In the genomic region with DNA sequence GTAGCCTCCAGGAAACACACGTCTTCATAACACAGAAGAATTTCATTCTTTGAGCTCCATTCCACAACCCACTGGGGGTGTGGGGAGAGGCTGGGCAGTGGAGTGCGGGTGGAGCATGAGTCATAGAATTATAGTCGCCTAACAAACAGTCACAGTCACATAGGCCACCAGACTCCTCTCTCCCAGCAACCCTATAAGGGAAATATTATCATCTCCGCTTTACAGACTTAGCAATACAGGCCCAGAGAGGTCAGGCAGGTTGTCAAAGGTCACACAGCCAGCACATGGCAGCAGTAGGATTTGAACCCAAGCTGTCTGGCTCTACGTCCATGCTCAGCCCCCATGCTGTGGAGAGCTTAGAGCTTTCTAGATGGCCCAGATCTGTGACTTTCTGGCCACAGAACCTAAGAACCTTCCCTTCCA, we compare ENCODE assay signal across 11 cellular contexts. TPM values are rescaled to one million over a fixed set of nuclear protein-coding genes. Genes with fewer than 3 reads are reported as not detected.
DNase-seq lines count a peak whose midpoint lies in the region; ATAC-seq and TF ChIP-seq lines count a peak whose summit lies in the region.
"Had no signal": no experiment of that assay in that cellular context is flagged by ENCODE, and none has a peak within 500 bp of the region (broad histone marks: within the 10 kb centered on the region; RNA-seq: fewer than 3 reads in every experiment).

No MANE protein-coding gene starts in this region.

- POLR2A ChIA-PET in naive thymus-derived CD4-positive, alpha-beta T cell (lab: Charles Lee): interaction anchor here (0.6 to 6.1 kb wide), 7 partner anchors 8 to 72 kb away, joined by 3 to 68 read pairs (median 7); partner anchors contain the start of gene LITAF

- H3K36me3 ChIP-seq in naive thymus-derived CD4-positive, alpha-beta T cell (ENCODE audit: control insufficient read depth in 2 of 3, insufficient read depth in 3 of 3, low read length in 3 of 3): no peaks in the 10 kb centered on the region
- H3K36me3 ChIP-seq in HAP-1 (replicated peaks): no peaks in the 10 kb centered on the region
- H3K36me3 ChIP-seq: ovary had no signal

- H3K27ac ChIP-seq in naive thymus-derived CD4-positive, alpha-beta T cell (ENCODE audit: low read depth, low read length): peak overlapping the region; percentile 34

- H3K27me3 ChIP-seq in naive thymus-derived CD4-positive, alpha-beta T cell (ENCODE audit: control insufficient read depth in 2 of 2, insufficient read depth in 2 of 2, low read length in 2 of 2): no peaks in the 10 kb centered on the region
- no peaks in the 10 kb centered on the region for H3K27me3 ChIP-seq in HAP-1 (ENCODE audit: low read depth)
- H3K27me3 ChIP-seq: ovary had no signal

- no peaks in the 10 kb centered on the region for H3K9me3 Mint-ChIP-seq in naive thymus-derived CD4-positive, alpha-beta T cell

- no peaks in the 10 kb centered on the region for H3K9me3 ChIP-seq in naive thymus-derived CD4-positive, alpha-beta T cell (ENCODE audit: control insufficient read depth in 2 of 3, low read length in 3 of 3)
- no peaks in the 10 kb centered on the region for H3K9me3 ChIP-seq in HAP-1
- H3K9me3 ChIP-seq: ovary had no signal

- in situ Hi-C loops in HAP-1 (cut with MboI; ENCODE audit: low sequenced_read_pairs) (loop anchor here (10.0 kb wide), 1 partner anchor 62 kb away; no protein-coding TSS in a partner anchor), ACHN (cut with HindIII; ENCODE audit: low pct_ligation_motif_present, low pct_unique_long_range_greater_than_20kb, low sequenced_read_pairs) (no loop called here)

- ATAC-seq in naive thymus-derived CD4-positive, alpha-beta T cell: peak; percentile 85
- ATAC-seq in HG03457 (IDR thresholded peaks at IDR 0.05; ENCODE audit: unreplicated experiment): no peak

- H3K4me1 ChIP-seq in naive thymus-derived CD4-positive, alpha-beta T cell (ENCODE audit: control insufficient read depth in 2 of 2, insufficient read depth in 2 of 2, low read length in 2 of 2): peaks cover 0 to 13% of the 10 kb centered on the region in 2 donors
- H3K4me1 ChIP-seq in HAP-1: peaks cover 2% of the 10 kb centered on the region; the same call in 1 of the 2 replicates

- no peak overlapping the region for H3K4me3 ChIP-seq in naive thymus-derived CD4-positive, alpha-beta T cell (ENCODE audit: low read length)
- no peak overlapping the region for H3K4me3 ChIP-seq in HAP-1
- H3K4me3 ChIP-seq: ovary had no signal

- DNase-seq in AG08396 (ENCODE audit: low spot score): peak; percentile 43
- peak; percentile 81 for DNase-seq in HT-29 (ENCODE audit: low spot score)
- DNase-seq in astrocyte of the hippocampus (ENCODE audit: low read depth, low spot score): peak; percentile 57
- no peak for DNase-seq in naive thymus-derived CD4-positive, alpha-beta T cell
- no peak for DNase-seq in GM20000 (ENCODE audit: low spot score)
- DNase-seq in HAP-1 (ENCODE audit: low spot score in 2 of 2): no peak
- DNase-seq in ACHN: no peak
- DNase-seq: dermis blood vessel endothelial cell, SHP77 treated with DMSO at 0.1 percent for 48 hours had no signal

- peak overlapping the region in 4 of 10 donors; percentile 9 to 54 (median 14) for H3K4me3 Mint-ChIP-seq in naive thymus-derived CD4-positive, alpha-beta T cell

- TF ChIP-seq CTCF in GM20000 (IDR thresholded peaks at IDR 0.05; ENCODE audit: extremely low read depth, missing control alignments): no peak

- peaks cover 8 to 26% (median 16%) of the 10 kb centered on the region in 7 donors for H3K4me1 Mint-ChIP-seq in naive thymus-derived CD4-positive, alpha-beta T cell

- H3K27me3 Mint-ChIP-seq in naive thymus-derived CD4-positive, alpha-beta T cell: peaks cover 0 to 6% (median 0%) of the 10 kb centered on the region in 5 donors

- intact Hi-C loops in naive thymus-derived CD4-positive, alpha-beta T cell (cut with micrococcal nuclease): loop anchor here in 1 of 2 donors (2.0 to 5.0 kb wide), 2 partner anchors 35 to 44 kb away; no protein-coding TSS in a partner anchor

- peak overlapping the region; percentile 40 to 88 (median 81) for H3K27ac Mint-ChIP-seq in naive thymus-derived CD4-positive, alpha-beta T cell

- CTCF ChIA-PET in naive thymus-derived CD4-positive, alpha-beta T cell (lab: Charles Lee): interaction anchor here (0.8 to 1.5 kb wide), 6 partner anchors 10 to 43 kb away, joined by 3 read pairs; no protein-coding TSS in a partner anchor

- H3K36me3 Mint-ChIP-seq in naive thymus-derived CD4-positive, alpha-beta T cell: no peaks in the 10 kb centered on the region

RNA-seq across cellular contexts. Expression of gene LITAF, which starts 10.6 kb away (rescaled TPM):
- 116 and 128 TPM in 2 replicates for total RNA-seq in HT-29 (2014; rRNA removed; shearing (Covaris generic))
- total RNA-seq in naive thymus-derived CD4-positive, alpha-beta T cell: 100 to 1,000 TPM; 126 to 278 (median 208) TPM
- polyA plus RNA-seq in naive thymus-derived CD4-positive, alpha-beta T cell: 100 to 1,000 TPM; 525 to 563 TPM

Comparison
In these comparisons a context has a peak if more than half of its experiments do, and no peak if none do; other contexts are left out.
1. DNase-seq: peak in AG08396 (single experiment), HT-29 (single experiment) and astrocyte of the hippocampus (single experiment); none in naive thymus-derived CD4-positive, alpha-beta T cell (0 of 9), GM20000 (single experiment), HAP-1 (0 of 2) and ACHN (single experiment).